In genomic region chr6:151733680-151734320, GRCh38 we compare ENCODE assay signal across 16 cellular contexts.
DNase-seq lines count a peak whose midpoint lies in the region; ATAC-seq, FAIRE-seq and TF ChIP-seq lines count a peak whose summit lies in the region.
"Had no signal": no experiment of that assay in that cellular context is flagged by ENCODE, and none has a peak within 500 bp of the region (broad histone marks: within the 10 kb centered on the region; RNA-seq: fewer than 3 reads in every experiment).

No MANE protein-coding gene starts in this region.

- H4K8ac ChIP-seq in trophoblast cell (ENCODE audit: low read depth, low read length) = no peak overlapping the region

- ATAC-seq in Right ventricle myocardium inferior (peak; percentile 31), HG03108 (IDR thresholded peaks at IDR 0.05; ENCODE audit: unreplicated experiment) (no peak)
- ATAC-seq: CD8-positive, alpha-beta T cell had no signal

- CTCF ChIA-PET in endothelial cell of umbilical vein (lab: Charles Lee) = interaction anchor here (0.9 kb wide), 1 partner anchor 605 kb away, joined by 3 read pairs; no protein-coding TSS in a partner anchor

- POLR2A ChIA-PET in endothelial cell of umbilical vein (lab: Charles Lee) = no interaction called here

- no peak overlapping the region for H2BK5ac ChIP-seq in trophoblast cell (ENCODE audit: low read depth, low read length, poor library complexity)

- H3K18ac ChIP-seq in trophoblast cell (ENCODE audit: low read length) = no peak overlapping the region

- intact Hi-C loops in Right ventricle myocardium inferior (cut with DNase I) = no loop called here
- intact Hi-C loops in cardiac septum (cut with DNase I) = no loop called here
- intact Hi-C loops in endothelial cell of umbilical vein (cut with micrococcal nuclease) = no loop called here

- H2BK120ac ChIP-seq in trophoblast cell (ENCODE audit: insufficient read depth, low read length, poor library complexity) = no peak overlapping the region

- H3K23ac ChIP-seq in trophoblast cell (ENCODE audit: low read length) = no peak overlapping the region

- H3K27me3 ChIP-seq in endothelial cell of umbilical vein (ENCODE audit: control insufficient read depth in 2 of 2, insufficient read depth in 2 of 2, low read length in 2 of 2) = no peaks in the 10 kb centered on the region
- no peaks in the 10 kb centered on the region for H3K27me3 ChIP-seq in trophoblast cell (ENCODE audit: insufficient read depth, low read length)

- H4K20me1 ChIP-seq in endothelial cell of umbilical vein (replicated peaks; ENCODE audit: control insufficient read depth, extremely low read depth, insufficient read depth, low read length) = no peaks in the 10 kb centered on the region

- H2AFZ ChIP-seq in endothelial cell of umbilical vein (ENCODE audit: low read depth, low read length) (no peak overlapping the region), trophoblast cell (ENCODE audit: insufficient read depth, low read length, poor library complexity) (no peak overlapping the region)

- H3K79me1 ChIP-seq in trophoblast cell (ENCODE audit: low read length) = no peaks in the 10 kb centered on the region

- H4K91ac ChIP-seq in trophoblast cell (ENCODE audit: low read depth, low read length) = no peak overlapping the region

- H3K4me2 ChIP-seq in endothelial cell of umbilical vein (ENCODE audit: insufficient read depth, low read length) (no peak overlapping the region), trophoblast cell (ENCODE audit: low read length) (no peak overlapping the region)

- H3K79me2 ChIP-seq in endothelial cell of umbilical vein (ENCODE audit: control insufficient read depth, insufficient read depth, low read length) (no peaks in the 10 kb centered on the region), trophoblast cell (ENCODE audit: control insufficient read depth, insufficient read depth, low read length, poor library complexity) (no peaks in the 10 kb centered on the region)

- no peak for FAIRE-seq in endothelial cell of umbilical vein (lab: Jason Lieb, UNC)
- FAIRE-seq: H1 had no signal

- H2AK5ac ChIP-seq in trophoblast cell (ENCODE audit: low read length) = no peak overlapping the region

- H3K9me3 ChIP-seq in endothelial cell of umbilical vein (replicated peaks; ENCODE audit: control insufficient read depth, insufficient read depth, low read length) = no peaks in the 10 kb centered on the region
- no peaks in the 10 kb centered on the region for H3K9me3 ChIP-seq in trophoblast cell (ENCODE audit: insufficient read depth, low read depth, low read length)
- H3K9me3 ChIP-seq: Caco-2 had no signal

- dilution Hi-C loops in endothelial cell of umbilical vein (cut with MboI; ENCODE audit: extremely low pct_ligation_motif_present, low sequenced_read_pairs) = no loop called here

- no peaks in the 10 kb centered on the region for H3K9me1 ChIP-seq in endothelial cell of umbilical vein (replicated peaks; ENCODE audit: control insufficient read depth, extremely low read depth, insufficient read depth, low read length)

- no peaks in the 10 kb centered on the region for H3K36me3 ChIP-seq in endothelial cell of umbilical vein (ENCODE audit: control insufficient read depth in 2 of 2, extremely low read depth in 1 of 2, insufficient read depth in 2 of 2, low read length in 2 of 2)
- H3K36me3 ChIP-seq in trophoblast cell (ENCODE audit: control insufficient read depth in 1 of 2, insufficient read depth in 2 of 2, low read length in 2 of 2) = no peaks in the 10 kb centered on the region

- H3K4me1 ChIP-seq in endothelial cell of umbilical vein (ENCODE audit: control insufficient read depth, extremely low read depth, insufficient read depth, low read length) = no peaks in the 10 kb centered on the region
- H3K4me1 ChIP-seq in trophoblast cell (ENCODE audit: control insufficient read depth in 1 of 2, insufficient read depth in 2 of 2, low read length in 2 of 2) = no peaks in the 10 kb centered on the region
- H3K4me1 ChIP-seq: Caco-2 had no signal

- BruUV-seq in endothelial cell of umbilical vein (replicated peaks; lab: Mats Ljungman, UMichigan) = no TSS peak

- DNase-seq in Right ventricle myocardium inferior (ENCODE audit: missing footprints) (no peak), cardiac septum (ENCODE audit: low spot score) (no peak), Daoy (ENCODE audit: low read depth) (peak; percentile 1), endothelial cell of umbilical vein (ENCODE audit: low read depth, low spot score) (peak; percentile 15), trophoblast cell (peak in 1 of 2 donors; percentile 5), foreskin melanocyte (no peak), SW 1271 (lab: John Stamatoyannopoulos, UW) (no peak)
- DNase-seq: Caco-2; CD8-positive, alpha-beta T cell; DND-41; GF-D8; HCEC 1CT; HFFc6 had no signal

- H2BK12ac ChIP-seq in trophoblast cell (ENCODE audit: low read length) = no peak overlapping the region

- H4K12ac ChIP-seq in trophoblast cell (ENCODE audit: low read depth, low read length) = no peak overlapping the region

- H3K14ac ChIP-seq in trophoblast cell (ENCODE audit: low read length) = no peak overlapping the region

- H3K9ac ChIP-seq in endothelial cell of umbilical vein (replicated peaks; ENCODE audit: extremely low read depth, insufficient read depth, low read length) (no peak overlapping the region), trophoblast cell (ENCODE audit: low read length) (no peak overlapping the region)

- TF ChIP-seq POLR2A in endothelial cell of umbilical vein (IDR thresholded peaks at IDR 0.05; ENCODE audit: low read depth, low read length) = no peak

- H3K4me3 ChIP-seq in endothelial cell of umbilical vein (replicated peaks in 1 of 3; ENCODE audit: insufficient read depth in 1 of 3, low read depth in 1 of 3, low read length in 3 of 3) (no peak overlapping the region), trophoblast cell (ENCODE audit: low read depth, low read length) (peak overlapping the region; percentile 9)

- H3K4ac ChIP-seq in trophoblast cell (ENCODE audit: low read depth, low read length) = no peak overlapping the region

- no CpG with 5 or more reads among the region's 3 CpGs for WGBS in trophoblast cell (ENCODE audit: extremely low coverage, insufficient coverage, insufficient read length)

- H3K27ac ChIP-seq in endothelial cell of umbilical vein (ENCODE audit: insufficient read depth, low read depth, low read length) (no peak overlapping the region), trophoblast cell (ENCODE audit: low read depth, low read length) (no peak overlapping the region)
- H3K27ac ChIP-seq: 22Rv1 had no signal

- TF ChIP-seq CTCF in endothelial cell of umbilical vein (IDR thresholded peaks at IDR 0.05; ENCODE audit: extremely low read depth in 1 of 2, insufficient read depth in 1 of 2, low read depth in 1 of 2, low read length in 2 of 2) = no peak

TF ChIP-seq in endothelial cell of umbilical vein, 7 proteins besides CTCF, POLR2A, EP300 and RAD21:
- TF ChIP-seq EZH2 (IDR thresholded peaks at IDR 0.05; ENCODE audit: borderline replicate concordance, low read depth, low read length, severe bottlenecking) = no peak
- no peak for TF ChIP-seq FOS (IDR thresholded peaks at IDR 0.05; ENCODE audit: borderline replicate concordance, insufficient read depth, low read length)
- no peak for TF ChIP-seq MYC (IDR thresholded peaks at IDR 0.05; ENCODE audit: low read depth, low read length)
- TF ChIP-seq JUN (IDR thresholded peaks at IDR 0.05; ENCODE audit: borderline replicate concordance, insufficient read depth, insufficient read length, low read depth) = no peak
- TF ChIP-seq MAX (IDR thresholded peaks at IDR 0.05; ENCODE audit: insufficient read depth, insufficient read length) = no peak
- peak; percentile 24 for TF ChIP-seq GATA2 (IDR thresholded peaks at IDR 0.05; ENCODE audit: insufficient read depth, insufficient read length, low read depth, low read length)
- no peak for TF ChIP-seq POLR2AphosphoS5 (IDR thresholded peaks at IDR 0.05; ENCODE audit: insufficient read depth, low read depth, low read length)

Comparison
In these comparisons a context has a peak if more than half of its experiments do, and no peak if none do; other contexts are left out.
1. DNase-seq: peak in Daoy (single experiment) and endothelial cell of umbilical vein (single experiment); none in Right ventricle myocardium inferior (single experiment), cardiac septum (single experiment), foreskin melanocyte (single experiment) and SW 1271 (0 of 2).